In genomic region chr10:132132391-132132841, GRCh38 we compare ENCODE assay signal across 16 cellular contexts. TPM values are rescaled to one million over a fixed set of nuclear protein-coding genes. Genes with fewer than 3 reads are reported as not detected.
A peak's percentile ranks its signal among the peaks of the same experiment; 100 is the strongest.
DNase-seq lines count a peak whose midpoint lies in the region; ATAC-seq, FAIRE-seq and TF ChIP-seq lines count a peak whose summit lies in the region.
"Had no signal": no experiment of that assay in that cellular context is flagged by ENCODE, and none has a peak within 500 bp of the region (broad histone marks: within the 10 kb centered on the region; RNA-seq: fewer than 3 reads in every experiment).

No MANE protein-coding gene starts in this region.

- no peaks in the 10 kb centered on the region for H3K27me3 ChIP-seq in parathyroid adenoma (ENCODE audit: control insufficient read depth, insufficient read depth, low read length)
- no peaks in the 10 kb centered on the region for H3K27me3 ChIP-seq in gastrocnemius medialis

- no peak overlapping the region for H3K27ac ChIP-seq in parathyroid adenoma
- H3K27ac ChIP-seq in gastrocnemius medialis = no peak overlapping the region
- H3K27ac ChIP-seq: 22Rv1, SK-N-MC, tibial nerve had no signal

- H3K4me1 ChIP-seq in parathyroid adenoma (peaks cover 7% of the 10 kb centered on the region), gastrocnemius medialis (peaks cover 0 to 4% of the 10 kb centered on the region in 2 donors)
- H3K4me1 ChIP-seq: tibial nerve had no signal

- H3K79me2 ChIP-seq in parathyroid adenoma = no peaks in the 10 kb centered on the region

- in situ Hi-C loops in gastrocnemius medialis (cut with MboI; ENCODE audit: low sequenced_read_pairs in 4 of 4) = no loop called here

- no peak for TF ChIP-seq POLR2A in gastrocnemius medialis (IDR thresholded peaks at IDR 0.05)

- no peak for ATAC-seq in GM19035 (IDR thresholded peaks at IDR 0.05; ENCODE audit: unreplicated experiment)
- no peak for ATAC-seq in gastrocnemius medialis

- H2AFZ ChIP-seq in parathyroid adenoma = peak overlapping the region; percentile 74

- TF ChIP-seq CTCF in parathyroid adenoma (IDR thresholded peaks at IDR 0.05) (no peak), gastrocnemius medialis (IDR thresholded peaks at IDR 0.05 in 4 of 5, conservative IDR thresholded peaks at IDR 0.05 in 1 of 5) (no peak)

- H3K4me2 ChIP-seq in parathyroid adenoma (ENCODE audit: low read length) = no peak overlapping the region

- intact Hi-C loops in gastrocnemius medialis (cut with DNase I; ENCODE audit: low total_unique reads) = no loop called here

- FAIRE-seq in frontal cortex (lab: Jason Lieb, UNC) = no peak
- FAIRE-seq: H54, small intestine, TTC549 had no signal

- DNase-seq in DMS 273 (lab: John Stamatoyannopoulos, UW; ENCODE audit: unreplicated experiment) = peak; percentile 17
- DNase-seq in DMS 273 treated with DMSO at 0.1 percent for 48 hours (lab: John Stamatoyannopoulos, UW) = no peak
- peak; percentile 59 for DNase-seq in NAMALWA (ENCODE audit: low spot score)
- peak; percentile 45 to 59 for DNase-seq in frontal cortex (ENCODE audit: low spot score in 2 of 2)
- no peak for DNase-seq in gastrocnemius medialis
- DNase-seq in NCI-H446 treated with DMSO at 0.1 percent for 48 hours (lab: John Stamatoyannopoulos, UW) = no peak
- DNase-seq: activated CD4-positive, alpha-beta T cell treated with anti-CD3 and anti-CD28 coated beads, Interleukin-2, amount 50 U/mL, for 1 hour; CD4-positive, alpha-beta T cell; small intestine had no signal

- no peak overlapping the region for H3K9ac ChIP-seq in parathyroid adenoma

- H3K4me3 ChIP-seq in parathyroid adenoma (ENCODE audit: low read depth, low read length) (no peak overlapping the region), gastrocnemius medialis (peak overlapping the region in 1 of 4 donors; percentile 25)
- H3K4me3 ChIP-seq: SK-N-MC, tibial nerve had no signal

- H3K36me3 ChIP-seq in parathyroid adenoma (ENCODE audit: control insufficient read depth, insufficient read depth, low read length) (no peaks in the 10 kb centered on the region), gastrocnemius medialis (no peaks in the 10 kb centered on the region)

- H3K9me3 ChIP-seq in parathyroid adenoma (ENCODE audit: control insufficient read depth, low read length) = no peaks in the 10 kb centered on the region
- H3K9me3 ChIP-seq in gastrocnemius medialis = no peaks in the 10 kb centered on the region

RNA-seq across cellular contexts. Expression of gene DPYSL4, which starts 54.3 kb away (rescaled TPM):
- total RNA-seq in frontal cortex = 43.6 TPM
- total RNA-seq in gastrocnemius medialis = 1 to 10 TPM in 1 of 4 donors, under 1 TPM in 3; 0.29 to 1.3 (median 0.46) TPM

Comparison
In these comparisons a context has a peak if more than half of its experiments do, and no peak if none do; other contexts are left out.
1. DNase-seq: peak in DMS 273 (single experiment), NAMALWA (single experiment) and frontal cortex (2 of 2); none in DMS 273 treated with DMSO at 0.1 percent for 48 hours (single experiment), gastrocnemius medialis (0 of 2) and NCI-H446 treated with DMSO at 0.1 percent for 48 hours (single experiment).
2. RNA of gene DPYSL4, which starts 54.3 kb away (total RNA-seq): 43.6 TPM in frontal cortex (single experiment); 0.29 to 1.3 TPM in gastrocnemius medialis; every median in the first group is over 10 times any median in the second.